Comparison of ENCODE assay signal across 9 cellular contexts in genomic region chr1:3652538-3653285, GRCh38. TPM values are rescaled to one million over a fixed set of nuclear protein-coding genes. Genes with fewer than 3 reads are reported as not detected.
DNase-seq lines count a peak whose midpoint lies in the region; ATAC-seq and TF ChIP-seq lines count a peak whose summit lies in the region.
"Had no signal": no experiment of that assay in that cellular context is flagged by ENCODE, and none has a peak within 500 bp of the region (broad histone marks: within the 10 kb centered on the region; RNA-seq: fewer than 3 reads in every experiment).

No MANE protein-coding gene starts in this region.

- H3F3A ChIP-seq in DOHH2 (ENCODE audit: control insufficient read depth, insufficient read depth) = peaks cover 11% of the 10 kb centered on the region

- peaks cover 11% of the 10 kb centered on the region for H3K4me1 Mint-ChIP-seq in activated naive CD8-positive, alpha-beta T cell treated with anti-CD3 and anti-CD28 coated beads, Interleukin-2, amount 10 ng/mL, durations not matched to agents 7 days and 5 days
- H3K4me1 Mint-ChIP-seq in nephron progenitor cell = peaks cover 32% of the 10 kb centered on the region
- peaks cover 38% of the 10 kb centered on the region for H3K4me1 Mint-ChIP-seq in activated CD4-positive, alpha-beta memory T cell treated with anti-CD3 and anti-CD28 coated beads, Interleukin-2, amount 10 ng/mL, durations not matched to agents 7 days and 5 days

- CTCF ChIA-PET in HEK293T (lab: Yijun Ruan, JAX) = interaction anchor here (0.8 to 1.1 kb wide), 2 partner anchors 34 to 72 kb away, joined by 3 read pairs; no protein-coding TSS in a partner anchor
- CTCF ChIA-PET in activated CD4-positive, alpha-beta memory T cell treated with anti-CD3 and anti-CD28 coated beads, Interleukin-2, amount 10 ng/mL, durations not matched to agents 7 days and 5 days (lab: Charles Lee) = no interaction called here

- peaks cover 51% of the 10 kb centered on the region for H3K27me3 Mint-ChIP-seq in activated naive CD8-positive, alpha-beta T cell treated with anti-CD3 and anti-CD28 coated beads, Interleukin-2, amount 10 ng/mL, durations not matched to agents 7 days and 5 days
- peaks cover 80% of the 10 kb centered on the region for H3K27me3 Mint-ChIP-seq in nephron progenitor cell (ENCODE audit: low read depth, poor library complexity)
- H3K27me3 Mint-ChIP-seq in activated CD4-positive, alpha-beta memory T cell treated with anti-CD3 and anti-CD28 coated beads, Interleukin-2, amount 10 ng/mL, durations not matched to agents 7 days and 5 days = peaks cover 51% of the 10 kb centered on the region

- DNase-seq in HEK293T (ENCODE audit: extremely low spot score) = peak; percentile 53
- DNase-seq in activated naive CD8-positive, alpha-beta T cell treated with anti-CD3 and anti-CD28 coated beads, Interleukin-2, amount 10 ng/mL, durations not matched to agents 7 days and 5 days = peak; percentile 50
- peak; percentile 42 for DNase-seq in nephron progenitor cell
- DNase-seq in activated CD4-positive, alpha-beta memory T cell treated with anti-CD3 and anti-CD28 coated beads, Interleukin-2, amount 10 ng/mL, durations not matched to agents 7 days and 5 days = no peak
- DNase-seq in Kasumi-1 (lab: John Stamatoyannopoulos, UW) = no peak

- no peaks in the 10 kb centered on the region for H4K20me1 ChIP-seq in DOHH2 (ENCODE audit: control insufficient read depth, insufficient read depth, low read depth, low read length)

- H3K4me3 ChIP-seq in DOHH2 (ENCODE audit: low read length) = peak overlapping the region; percentile 83

- peaks cover 65% of the 10 kb centered on the region for H3K4me1 ChIP-seq in DOHH2 (ENCODE audit: control insufficient read depth, low read length)

- no peak overlapping the region for H3K4me3 Mint-ChIP-seq in activated naive CD8-positive, alpha-beta T cell treated with anti-CD3 and anti-CD28 coated beads, Interleukin-2, amount 10 ng/mL, durations not matched to agents 7 days and 5 days
- peak overlapping the region; percentile 63 for H3K4me3 Mint-ChIP-seq in nephron progenitor cell
- H3K4me3 Mint-ChIP-seq in activated CD4-positive, alpha-beta memory T cell treated with anti-CD3 and anti-CD28 coated beads, Interleukin-2, amount 10 ng/mL, durations not matched to agents 7 days and 5 days = no peak overlapping the region

- peaks cover 6% of the 10 kb centered on the region for H3K36me3 ChIP-seq in DOHH2 (ENCODE audit: control insufficient read depth, low read length)

- no peaks in the 10 kb centered on the region for H3K9me3 Mint-ChIP-seq in activated naive CD8-positive, alpha-beta T cell treated with anti-CD3 and anti-CD28 coated beads, Interleukin-2, amount 10 ng/mL, durations not matched to agents 7 days and 5 days
- H3K9me3 Mint-ChIP-seq in nephron progenitor cell = no peaks in the 10 kb centered on the region
- no peaks in the 10 kb centered on the region for H3K9me3 Mint-ChIP-seq in activated CD4-positive, alpha-beta memory T cell treated with anti-CD3 and anti-CD28 coated beads, Interleukin-2, amount 10 ng/mL, durations not matched to agents 7 days and 5 days

- POLR2A ChIA-PET in HEK293T (lab: Yijun Ruan, JAX) = interaction anchor here (0.8 to 1.4 kb wide), 5 partner anchors 10 to 54 kb away, joined by 3 to 5 read pairs (median 3); no protein-coding TSS in a partner anchor
- POLR2A ChIA-PET in activated naive CD8-positive, alpha-beta T cell treated with anti-CD3 and anti-CD28 coated beads, Interleukin-2, amount 10 ng/mL, durations not matched to agents 7 days and 5 days (lab: Charles Lee) = no interaction called here
- POLR2A ChIA-PET in activated CD4-positive, alpha-beta memory T cell treated with anti-CD3 and anti-CD28 coated beads, Interleukin-2, amount 10 ng/mL, durations not matched to agents 7 days and 5 days (lab: Charles Lee) = no interaction called here

- H3K9me2 ChIP-seq in DOHH2 (replicated peaks; ENCODE audit: control insufficient read depth, low read length) = no peaks in the 10 kb centered on the region

- H3K27me3 ChIP-seq in DOHH2 (ENCODE audit: control insufficient read depth, low read length) = no peaks in the 10 kb centered on the region

- TF ChIP-seq CTCF in DOHH2 (IDR thresholded peaks at IDR 0.05; ENCODE audit: low read depth, low read length, poor library complexity, severe bottlenecking) (no peak), nephron progenitor cell (IDR thresholded peaks at IDR 0.05) (no peak)

- no peak overlapping the region for H3K27ac Mint-ChIP-seq in activated naive CD8-positive, alpha-beta T cell treated with anti-CD3 and anti-CD28 coated beads, Interleukin-2, amount 10 ng/mL, durations not matched to agents 7 days and 5 days
- no peak overlapping the region for H3K27ac Mint-ChIP-seq in nephron progenitor cell
- no peak overlapping the region for H3K27ac Mint-ChIP-seq in activated CD4-positive, alpha-beta memory T cell treated with anti-CD3 and anti-CD28 coated beads, Interleukin-2, amount 10 ng/mL, durations not matched to agents 7 days and 5 days
- H3K27ac Mint-ChIP-seq: activated CD4-positive, alpha-beta T cell treated with anti-CD3 and anti-CD28 coated beads for 36 hours had no signal

- H3K27ac ChIP-seq in DOHH2 (ENCODE audit: low read depth, low read length) = no peak overlapping the region

- H3K4me2 ChIP-seq in DOHH2 (ENCODE audit: low read length) = peak overlapping the region; percentile 82

- ATAC-seq in activated naive CD8-positive, alpha-beta T cell treated with anti-CD3 and anti-CD28 coated beads, Interleukin-2, amount 10 ng/mL, durations not matched to agents 7 days and 5 days (ENCODE audit: low read depth) = no peak
- ATAC-seq in GM21737 (IDR thresholded peaks at IDR 0.05; ENCODE audit: unreplicated experiment) = no peak
- no peak for ATAC-seq in HG03378 (IDR thresholded peaks at IDR 0.05; ENCODE audit: unreplicated experiment)
- ATAC-seq: activated CD4-positive, alpha-beta T cell treated with anti-CD3 and anti-CD28 coated beads for 36 hours had no signal

- H3K9me3 ChIP-seq in DOHH2 (ENCODE audit: control insufficient read depth, insufficient read depth, low read length) = no peaks in the 10 kb centered on the region

- peaks cover 63% of the 10 kb centered on the region for H3K79me2 ChIP-seq in DOHH2 (ENCODE audit: control insufficient read depth, low read length)

- no peaks in the 10 kb centered on the region for H3K36me3 Mint-ChIP-seq in activated naive CD8-positive, alpha-beta T cell treated with anti-CD3 and anti-CD28 coated beads, Interleukin-2, amount 10 ng/mL, durations not matched to agents 7 days and 5 days
- no peaks in the 10 kb centered on the region for H3K36me3 Mint-ChIP-seq in nephron progenitor cell (ENCODE audit: low read depth)
- H3K36me3 Mint-ChIP-seq in activated CD4-positive, alpha-beta memory T cell treated with anti-CD3 and anti-CD28 coated beads, Interleukin-2, amount 10 ng/mL, durations not matched to agents 7 days and 5 days (ENCODE audit: low read depth) = peaks cover 3% of the 10 kb centered on the region

TF ChIP-seq in HEK293T, 16 proteins besides CTCF, POLR2A, EP300 and RAD21:
- no peak for TF ChIP-seq BHLHE40 (IDR thresholded peaks at IDR 0.05; ENCODE audit: borderline replicate concordance)

RNA-seq across cellular contexts. Expression of gene TP73, which starts 0.4 kb away (rescaled TPM):
- 1 to 10 TPM in 1 of 2 experiments, under 1 TPM in 1; 0.62 to 1.1 TPM for total RNA-seq in activated naive CD8-positive, alpha-beta T cell treated with anti-CD3 and anti-CD28 coated beads, Interleukin-2, amount 10 ng/mL, durations not matched to agents 7 days and 5 days
- 1 to 10 TPM; 2.0 to 2.6 TPM for total RNA-seq in activated CD4-positive, alpha-beta memory T cell treated with anti-CD3 and anti-CD28 coated beads, Interleukin-2, amount 10 ng/mL, durations not matched to agents 7 days and 5 days

RNA-seq across cellular contexts. Expression of gene WRAP73, which starts 2.8 kb away (rescaled TPM):
- 10 to 100 TPM; 40.2 to 41.6 TPM for total RNA-seq in activated naive CD8-positive, alpha-beta T cell treated with anti-CD3 and anti-CD28 coated beads, Interleukin-2, amount 10 ng/mL, durations not matched to agents 7 days and 5 days
- total RNA-seq in activated CD4-positive, alpha-beta memory T cell treated with anti-CD3 and anti-CD28 coated beads, Interleukin-2, amount 10 ng/mL, durations not matched to agents 7 days and 5 days = 10 to 100 TPM; 34.7 to 38.9 TPM

RNA-seq across cellular contexts. Expression of gene TPRG1L, which starts 27.9 kb away (rescaled TPM):
- total RNA-seq in activated naive CD8-positive, alpha-beta T cell treated with anti-CD3 and anti-CD28 coated beads, Interleukin-2, amount 10 ng/mL, durations not matched to agents 7 days and 5 days = 10 to 100 TPM; 23.8 to 29.4 TPM
- 10 to 100 TPM; 15.9 to 17.3 TPM for total RNA-seq in activated CD4-positive, alpha-beta memory T cell treated with anti-CD3 and anti-CD28 coated beads, Interleukin-2, amount 10 ng/mL, durations not matched to agents 7 days and 5 days

RNA-seq across cellular contexts. Expression of gene MEGF6, which starts 41.4 kb away (rescaled TPM):
- total RNA-seq in activated naive CD8-positive, alpha-beta T cell treated with anti-CD3 and anti-CD28 coated beads, Interleukin-2, amount 10 ng/mL, durations not matched to agents 7 days and 5 days = 10 to 100 TPM; 56.6 TPM
- 10 to 100 TPM; 15.6 to 20.2 TPM for total RNA-seq in activated CD4-positive, alpha-beta memory T cell treated with anti-CD3 and anti-CD28 coated beads, Interleukin-2, amount 10 ng/mL, durations not matched to agents 7 days and 5 days

Comparison
In these comparisons a context has a peak if more than half of its experiments do, and no peak if none do; other contexts are left out.
1. DNase-seq: peak in HEK293T (single experiment), activated naive CD8-positive, alpha-beta T cell treated with anti-CD3 and anti-CD28 coated beads, Interleukin-2, amount 10 ng/mL, durations not matched to agents 7 days and 5 days (single experiment) and nephron progenitor cell (single experiment); none in activated CD4-positive, alpha-beta memory T cell treated with anti-CD3 and anti-CD28 coated beads, Interleukin-2, amount 10 ng/mL, durations not matched to agents 7 days and 5 days (single experiment) and Kasumi-1 (0 of 2).